In the genomic region with DNA sequence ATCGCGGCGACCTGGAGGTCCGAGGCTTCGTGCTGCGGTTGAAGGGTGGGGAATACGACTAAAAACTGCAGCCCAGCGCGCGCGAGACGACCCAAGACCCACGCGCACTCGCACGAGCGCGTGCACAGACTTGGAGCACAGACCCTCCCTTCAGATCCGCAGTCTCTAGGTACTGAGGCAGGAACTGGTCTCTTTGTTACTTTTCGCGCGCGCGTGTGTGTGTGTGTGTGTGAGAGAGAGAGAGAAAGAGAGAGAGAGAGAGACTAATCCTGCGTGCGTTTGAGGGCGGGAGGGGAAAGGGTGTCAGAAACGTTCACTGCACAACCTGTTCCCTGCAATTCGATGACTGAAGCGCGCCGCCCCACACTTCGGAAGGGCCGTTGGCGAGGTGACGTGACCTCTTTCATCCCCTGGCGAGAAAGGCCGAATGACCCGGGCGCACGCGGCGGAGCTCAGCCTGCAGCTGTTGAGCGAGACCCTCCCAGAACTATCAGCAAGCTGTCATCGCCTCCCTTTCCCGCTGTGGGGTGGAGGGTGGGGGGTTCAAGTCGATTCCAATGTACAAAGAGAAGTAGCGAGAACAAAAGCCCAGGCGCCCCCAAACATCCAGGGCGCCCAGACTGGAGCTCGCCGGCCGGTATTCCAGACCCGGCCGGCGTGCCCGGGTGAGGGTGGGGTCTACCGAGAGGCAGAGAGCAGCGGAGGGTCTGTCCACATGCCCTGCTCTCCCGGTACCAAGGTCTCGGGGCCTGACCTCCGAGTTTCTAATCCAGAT, we compare ENCODE assay signal across 1 cellular context.
A peak's percentile ranks its signal among the peaks of the same experiment; 100 is the strongest.
TF ChIP-seq lines count a peak whose summit lies in the region.

No MANE protein-coding gene starts in this region.

TF ChIP-seq in K562, 482 proteins besides CTCF, POLR2A, EP300 and RAD21 (continued from another document and continues in another):
- TF ChIP-seq TAF1 (IDR thresholded peaks at IDR 0.05; ENCODE audit: control insufficient read depth, extremely low read depth, insufficient read depth, low read length, severe bottlenecking), result no peak
- no peak for TF ChIP-seq MTF1 (CRISPR knock-in tag; IDR thresholded peaks at IDR 0.05; ENCODE audit: borderline replicate concordance)
- TF ChIP-seq RBM17 (IDR thresholded peaks at IDR 0.05; ENCODE audit: borderline replicate concordance, low read depth, low read length), result no peak
- no peak for TF ChIP-seq POLR2G (IDR thresholded peaks at IDR 0.05; ENCODE audit: low read depth, low read length)
- TF ChIP-seq, protein P1, sequence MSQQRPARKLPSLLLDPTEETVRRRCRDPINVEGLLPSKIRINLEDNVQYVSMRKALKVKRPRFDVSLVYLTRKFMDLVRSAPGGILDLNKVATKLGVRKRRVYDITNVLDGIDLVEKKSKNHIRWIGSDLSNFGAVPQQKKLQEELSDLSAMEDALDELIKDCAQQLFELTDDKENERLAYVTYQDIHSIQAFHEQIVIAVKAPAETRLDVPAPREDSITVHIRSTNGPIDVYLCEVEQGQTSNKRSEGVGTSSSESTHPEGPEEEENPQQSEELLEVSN (IDR thresholded peaks at IDR 0.05; ENCODE audit: borderline replicate concordance in 1 of 2, extremely low read depth in 1 of 2, insufficient read depth in 1 of 2, insufficient read length in 1 of 2, low read depth in 1 of 2, low read length in 1 of 2, poor library complexity in 1 of 2, severe bottlenecking in 1 of 2), result peak; percentile 68 to 87
- peak in 1 of 2 experiments; percentile 84; a peak in 2 of 4 replicates for TF ChIP-seq HDAC1 (IDR thresholded peaks at IDR 0.05)
- no peak for TF ChIP-seq C11orf30 (IDR thresholded peaks at IDR 0.05; ENCODE audit: low read depth)
- TF ChIP-seq FOXM1 (IDR thresholded peaks at IDR 0.05; ENCODE audit: low read depth), result no peak
- TF ChIP-seq FOXM1 (CRISPR knock-in tag; IDR thresholded peaks at IDR 0.05; ENCODE audit: low read depth), result no peak
- TF ChIP-seq MTA1 (IDR thresholded peaks at IDR 0.05; ENCODE audit: borderline replicate concordance), result peak; percentile 74
- no peak for TF ChIP-seq KDM2B (CRISPR knock-in tag; IDR thresholded peaks at IDR 0.05)
- peak; percentile 92 for TF ChIP-seq GATAD2A (IDR thresholded peaks at IDR 0.05)
- TF ChIP-seq, protein P2, sequence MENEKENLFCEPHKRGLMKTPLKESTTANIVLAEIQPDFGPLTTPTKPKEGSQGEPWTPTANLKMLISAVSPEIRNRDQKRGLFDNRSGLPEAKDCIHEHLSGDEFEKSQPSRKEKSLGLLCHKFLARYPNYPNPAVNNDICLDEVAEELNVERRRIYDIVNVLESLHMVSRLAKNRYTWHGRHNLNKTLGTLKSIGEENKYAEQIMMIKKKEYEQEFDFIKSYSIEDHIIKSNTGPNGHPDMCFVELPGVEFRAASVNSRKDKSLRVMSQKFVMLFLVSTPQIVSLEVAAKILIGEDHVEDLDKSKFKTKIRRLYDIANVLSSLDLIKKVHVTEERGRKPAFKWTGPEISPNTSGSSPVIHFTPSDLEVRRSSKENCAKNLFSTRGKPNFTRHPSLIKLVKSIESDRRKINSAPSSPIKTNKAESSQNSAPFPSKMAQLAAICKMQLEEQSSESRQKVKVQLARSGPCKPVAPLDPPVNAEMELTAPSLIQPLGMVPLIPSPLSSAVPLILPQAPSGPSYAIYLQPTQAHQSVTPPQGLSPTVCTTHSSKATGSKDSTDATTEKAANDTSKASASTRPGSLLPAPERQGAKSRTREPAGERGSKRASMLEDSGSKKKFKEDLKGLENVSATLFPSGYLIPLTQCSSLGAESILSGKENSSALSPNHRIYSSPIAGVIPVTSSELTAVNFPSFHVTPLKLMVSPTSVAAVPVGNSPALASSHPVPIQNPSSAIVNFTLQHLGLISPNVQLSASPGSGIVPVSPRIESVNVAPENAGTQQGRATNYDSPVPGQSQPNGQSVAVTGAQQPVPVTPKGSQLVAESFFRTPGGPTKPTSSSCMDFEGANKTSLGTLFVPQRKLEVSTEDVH (IDR thresholded peaks at IDR 0.05; ENCODE audit: low read depth, partially characterized antibody), result no peak
- TF ChIP-seq SAFB2 (IDR thresholded peaks at IDR 0.05; ENCODE audit: borderline replicate concordance, low read depth, low read length, severe bottlenecking), result no peak
- no peak for TF ChIP-seq NR2C2 (CRISPR knock-in tag; IDR thresholded peaks at IDR 0.05)
- no peak for TF ChIP-seq NR2C2 (tag; IDR thresholded peaks at IDR 0.05)
- no peak for TF ChIP-seq SLC30A9 (CRISPR knock-in tag; IDR thresholded peaks at IDR 0.05)
- TF ChIP-seq HMG20A (CRISPR knock-in tag; conservative IDR thresholded peaks at IDR 0.05), result no peak
- TF ChIP-seq RBBP5 (IDR thresholded peaks at IDR 0.05; ENCODE audit: borderline replicate concordance, insufficient read depth, low read length, poor library complexity, severe bottlenecking), result no peak
- TF ChIP-seq, protein P3, sequence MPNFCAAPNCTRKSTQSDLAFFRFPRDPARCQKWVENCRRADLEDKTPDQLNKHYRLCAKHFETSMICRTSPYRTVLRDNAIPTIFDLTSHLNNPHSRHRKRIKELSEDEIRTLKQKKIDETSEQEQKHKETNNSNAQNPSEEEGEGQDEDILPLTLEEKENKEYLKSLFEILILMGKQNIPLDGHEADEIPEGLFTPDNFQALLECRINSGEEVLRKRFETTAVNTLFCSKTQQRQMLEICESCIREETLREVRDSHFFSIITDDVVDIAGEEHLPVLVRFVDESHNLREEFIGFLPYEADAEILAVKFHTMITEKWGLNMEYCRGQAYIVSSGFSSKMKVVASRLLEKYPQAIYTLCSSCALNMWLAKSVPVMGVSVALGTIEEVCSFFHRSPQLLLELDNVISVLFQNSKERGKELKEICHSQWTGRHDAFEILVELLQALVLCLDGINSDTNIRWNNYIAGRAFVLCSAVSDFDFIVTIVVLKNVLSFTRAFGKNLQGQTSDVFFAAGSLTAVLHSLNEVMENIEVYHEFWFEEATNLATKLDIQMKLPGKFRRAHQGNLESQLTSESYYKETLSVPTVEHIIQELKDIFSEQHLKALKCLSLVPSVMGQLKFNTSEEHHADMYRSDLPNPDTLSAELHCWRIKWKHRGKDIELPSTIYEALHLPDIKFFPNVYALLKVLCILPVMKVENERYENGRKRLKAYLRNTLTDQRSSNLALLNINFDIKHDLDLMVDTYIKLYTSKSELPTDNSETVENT (CRISPR knock-in tag; IDR thresholded peaks at IDR 0.05), result no peak
- no peak for TF ChIP-seq FOXA1 (IDR thresholded peaks at IDR 0.05; ENCODE audit: borderline replicate concordance)
- no peak for TF ChIP-seq SMARCB1 (IDR thresholded peaks at IDR 0.05; ENCODE audit: insufficient read length, low read depth)
- TF ChIP-seq MEIS2 (IDR thresholded peaks at IDR 0.05; ENCODE audit: partially characterized antibody), result peak; percentile 16
- TF ChIP-seq ZNF584 (CRISPR knock-in tag; IDR thresholded peaks at IDR 0.05; ENCODE audit: low read depth), result no peak
- no peak for TF ChIP-seq NUFIP1 (IDR thresholded peaks at IDR 0.05; ENCODE audit: partially characterized antibody)
- TF ChIP-seq SRF (CRISPR knock-in tag; IDR thresholded peaks at IDR 0.05), result no peak
- no peak for TF ChIP-seq NR4A1 (CRISPR knock-in tag; IDR thresholded peaks at IDR 0.05)
- TF ChIP-seq NR4A1 (tag; IDR thresholded peaks at IDR 0.05), result no peak
- TF ChIP-seq ZC3H11A (IDR thresholded peaks at IDR 0.05; ENCODE audit: low read depth, low read length), result no peak
- TF ChIP-seq SMC3 (conservative IDR thresholded peaks at IDR 0.05; ENCODE audit: insufficient read depth, low read depth, low read length), result no peak
- TF ChIP-seq ZNF197 (CRISPR knock-in tag; IDR thresholded peaks at IDR 0.05; ENCODE audit: low read depth), result no peak
- TF ChIP-seq MIER1 (IDR thresholded peaks at IDR 0.05; ENCODE audit: low read depth), result no peak
- no peak for TF ChIP-seq NR2F6 (CRISPR knock-in tag; IDR thresholded peaks at IDR 0.05)
- TF ChIP-seq ZNF23 (CRISPR knock-in tag; IDR thresholded peaks at IDR 0.05), result no peak
- TF ChIP-seq XRCC4 (IDR thresholded peaks at IDR 0.05; ENCODE audit: extremely low read depth, insufficient read depth, insufficient read length), result no peak
- TF ChIP-seq DIDO1 (tag; IDR thresholded peaks at IDR 0.05; ENCODE audit: low read depth), result no peak
- no peak for TF ChIP-seq FOXP1 (CRISPR knock-in tag; IDR thresholded peaks at IDR 0.05)
- no peak for TF ChIP-seq ZNF780A (CRISPR knock-in tag; IDR thresholded peaks at IDR 0.05)
- TF ChIP-seq MYBL2 (IDR thresholded peaks at IDR 0.05; ENCODE audit: low read depth), result no peak
- TF ChIP-seq MYBL2 (CRISPR knock-in tag; IDR thresholded peaks at IDR 0.05; ENCODE audit: borderline replicate concordance), result no peak
- TF ChIP-seq EHMT2 (IDR thresholded peaks at IDR 0.05), result no peak
- TF ChIP-seq TCF3 (CRISPR knock-in tag; IDR thresholded peaks at IDR 0.05), result no peak
- no peak for TF ChIP-seq MXI1 (IDR thresholded peaks at IDR 0.05; ENCODE audit: low read depth, low read length)
- no peak for TF ChIP-seq MAFK (IDR thresholded peaks at IDR 0.05; ENCODE audit: low read length)
- TF ChIP-seq SMARCA4 (IDR thresholded peaks at IDR 0.05), result peak; percentile 34; the same call in 1 of the 2 replicates
- no peak for TF ChIP-seq ZNF175 (CRISPR knock-in tag; IDR thresholded peaks at IDR 0.05; ENCODE audit: low read depth)
- TF ChIP-seq, protein P4, sequence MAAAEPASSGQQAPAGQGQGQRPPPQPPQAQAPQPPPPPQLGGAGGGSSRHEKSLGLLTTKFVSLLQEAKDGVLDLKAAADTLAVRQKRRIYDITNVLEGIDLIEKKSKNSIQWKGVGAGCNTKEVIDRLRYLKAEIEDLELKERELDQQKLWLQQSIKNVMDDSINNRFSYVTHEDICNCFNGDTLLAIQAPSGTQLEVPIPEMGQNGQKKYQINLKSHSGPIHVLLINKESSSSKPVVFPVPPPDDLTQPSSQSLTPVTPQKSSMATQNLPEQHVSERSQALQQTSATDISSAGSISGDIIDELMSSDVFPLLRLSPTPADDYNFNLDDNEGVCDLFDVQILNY (CRISPR knock-in tag; IDR thresholded peaks at IDR 0.05), result no peak
- no peak for TF ChIP-seq KAT7 (CRISPR knock-in tag; IDR thresholded peaks at IDR 0.05; ENCODE audit: borderline replicate concordance)
- TF ChIP-seq STAT5B (CRISPR knock-in tag; IDR thresholded peaks at IDR 0.05), result no peak
- TF ChIP-seq, protein P5, sequence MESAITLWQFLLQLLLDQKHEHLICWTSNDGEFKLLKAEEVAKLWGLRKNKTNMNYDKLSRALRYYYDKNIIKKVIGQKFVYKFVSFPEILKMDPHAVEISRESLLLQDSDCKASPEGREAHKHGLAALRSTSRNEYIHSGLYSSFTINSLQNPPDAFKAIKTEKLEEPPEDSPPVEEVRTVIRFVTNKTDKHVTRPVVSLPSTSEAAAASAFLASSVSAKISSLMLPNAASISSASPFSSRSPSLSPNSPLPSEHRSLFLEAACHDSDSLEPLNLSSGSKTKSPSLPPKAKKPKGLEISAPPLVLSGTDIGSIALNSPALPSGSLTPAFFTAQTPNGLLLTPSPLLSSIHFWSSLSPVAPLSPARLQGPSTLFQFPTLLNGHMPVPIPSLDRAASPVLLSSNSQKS (CRISPR knock-in tag; IDR thresholded peaks at IDR 0.05), result no peak
- TF ChIP-seq, protein P6, sequence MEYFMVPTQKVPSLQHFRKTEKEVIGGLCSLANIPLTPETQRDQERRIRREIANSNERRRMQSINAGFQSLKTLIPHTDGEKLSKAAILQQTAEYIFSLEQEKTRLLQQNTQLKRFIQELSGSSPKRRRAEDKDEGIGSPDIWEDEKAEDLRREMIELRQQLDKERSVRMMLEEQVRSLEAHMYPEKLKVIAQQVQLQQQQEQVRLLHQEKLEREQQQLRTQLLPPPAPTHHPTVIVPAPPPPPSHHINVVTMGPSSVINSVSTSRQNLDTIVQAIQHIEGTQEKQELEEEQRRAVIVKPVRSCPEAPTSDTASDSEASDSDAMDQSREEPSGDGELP (CRISPR knock-in tag; IDR thresholded peaks at IDR 0.05; ENCODE audit: borderline replicate concordance), result no peak; the same call in 1 of the 2 replicates
- TF ChIP-seq, protein P7, sequence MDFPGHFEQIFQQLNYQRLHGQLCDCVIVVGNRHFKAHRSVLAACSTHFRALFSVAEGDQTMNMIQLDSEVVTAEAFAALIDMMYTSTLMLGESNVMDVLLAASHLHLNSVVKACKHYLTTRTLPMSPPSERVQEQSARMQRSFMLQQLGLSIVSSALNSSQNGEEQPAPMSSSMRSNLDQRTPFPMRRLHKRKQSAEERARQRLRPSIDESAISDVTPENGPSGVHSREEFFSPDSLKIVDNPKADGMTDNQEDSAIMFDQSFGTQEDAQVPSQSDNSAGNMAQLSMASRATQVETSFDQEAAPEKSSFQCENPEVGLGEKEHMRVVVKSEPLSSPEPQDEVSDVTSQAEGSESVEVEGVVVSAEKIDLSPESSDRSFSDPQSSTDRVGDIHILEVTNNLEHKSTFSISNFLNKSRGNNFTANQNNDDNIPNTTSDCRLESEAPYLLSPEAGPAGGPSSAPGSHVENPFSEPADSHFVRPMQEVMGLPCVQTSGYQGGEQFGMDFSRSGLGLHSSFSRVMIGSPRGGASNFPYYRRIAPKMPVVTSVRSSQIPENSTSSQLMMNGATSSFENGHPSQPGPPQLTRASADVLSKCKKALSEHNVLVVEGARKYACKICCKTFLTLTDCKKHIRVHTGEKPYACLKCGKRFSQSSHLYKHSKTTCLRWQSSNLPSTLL (IDR thresholded peaks at IDR 0.05), result no peak
- TF ChIP-seq, protein P8, sequence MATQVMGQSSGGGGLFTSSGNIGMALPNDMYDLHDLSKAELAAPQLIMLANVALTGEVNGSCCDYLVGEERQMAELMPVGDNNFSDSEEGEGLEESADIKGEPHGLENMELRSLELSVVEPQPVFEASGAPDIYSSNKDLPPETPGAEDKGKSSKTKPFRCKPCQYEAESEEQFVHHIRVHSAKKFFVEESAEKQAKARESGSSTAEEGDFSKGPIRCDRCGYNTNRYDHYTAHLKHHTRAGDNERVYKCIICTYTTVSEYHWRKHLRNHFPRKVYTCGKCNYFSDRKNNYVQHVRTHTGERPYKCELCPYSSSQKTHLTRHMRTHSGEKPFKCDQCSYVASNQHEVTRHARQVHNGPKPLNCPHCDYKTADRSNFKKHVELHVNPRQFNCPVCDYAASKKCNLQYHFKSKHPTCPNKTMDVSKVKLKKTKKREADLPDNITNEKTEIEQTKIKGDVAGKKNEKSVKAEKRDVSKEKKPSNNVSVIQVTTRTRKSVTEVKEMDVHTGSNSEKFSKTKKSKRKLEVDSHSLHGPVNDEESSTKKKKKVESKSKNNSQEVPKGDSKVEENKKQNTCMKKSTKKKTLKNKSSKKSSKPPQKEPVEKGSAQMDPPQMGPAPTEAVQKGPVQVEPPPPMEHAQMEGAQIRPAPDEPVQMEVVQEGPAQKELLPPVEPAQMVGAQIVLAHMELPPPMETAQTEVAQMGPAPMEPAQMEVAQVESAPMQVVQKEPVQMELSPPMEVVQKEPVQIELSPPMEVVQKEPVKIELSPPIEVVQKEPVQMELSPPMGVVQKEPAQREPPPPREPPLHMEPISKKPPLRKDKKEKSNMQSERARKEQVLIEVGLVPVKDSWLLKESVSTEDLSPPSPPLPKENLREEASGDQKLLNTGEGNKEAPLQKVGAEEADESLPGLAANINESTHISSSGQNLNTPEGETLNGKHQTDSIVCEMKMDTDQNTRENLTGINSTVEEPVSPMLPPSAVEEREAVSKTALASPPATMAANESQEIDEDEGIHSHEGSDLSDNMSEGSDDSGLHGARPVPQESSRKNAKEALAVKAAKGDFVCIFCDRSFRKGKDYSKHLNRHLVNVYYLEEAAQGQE (CRISPR knock-in tag; IDR thresholded peaks at IDR 0.05; ENCODE audit: low read depth), result no peak
